ENCODE assay signal across 1 cellular context in genomic region chr22:28589102-28589501, GRCh38.
TF ChIP-seq lines count a peak whose summit lies in the region.

No MANE protein-coding gene starts in this region.

TF ChIP-seq in K562, 482 proteins besides CTCF, POLR2A, EP300 and RAD21 (continued from another document):
- TF ChIP-seq CXXC5 (CRISPR knock-in tag; IDR thresholded peaks at IDR 0.05) (peak; percentile 48; the same call in 1 of the 2 replicates), ZNF583 (CRISPR knock-in tag; IDR thresholded peaks at IDR 0.05) (0 out of 2 replicates have a peak, but pooled peaks have one; percentile 27), CTCFL (IDR thresholded peaks at IDR 0.05; ENCODE audit: borderline replicate concordance, insufficient read depth, low read depth, low read length, poor library complexity, severe bottlenecking) (no peak), ZNF766 (CRISPR knock-in tag; conservative IDR thresholded peaks at IDR 0.05) (peak; percentile 63), ZNF518B (CRISPR knock-in tag; IDR thresholded peaks at IDR 0.05) (no peak), SUPT5H (IDR thresholded peaks at IDR 0.05) (no peak), MECOM (CRISPR knock-in tag; IDR thresholded peaks at IDR 0.05) (peak; percentile 76), FOXK1 (CRISPR knock-in tag; IDR thresholded peaks at IDR 0.05; ENCODE audit: borderline replicate concordance) (no peak), HSF4 (CRISPR knock-in tag; IDR thresholded peaks at IDR 0.05; ENCODE audit: borderline replicate concordance) (0 out of 2 replicates have a peak, but pooled peaks have one; percentile 26), ARHGAP35 (IDR thresholded peaks at IDR 0.05; ENCODE audit: partially characterized antibody) (no peak), PTTG1 (tag; IDR thresholded peaks at IDR 0.05; ENCODE audit: low read depth) (peak; percentile 87), ZNF668 (CRISPR knock-in tag; IDR thresholded peaks at IDR 0.05) (peak; percentile 57; the same call in 1 of the 2 replicates), ZNF592 (IDR thresholded peaks at IDR 0.05) (peak; percentile 95), ILK (tag; IDR thresholded peaks at IDR 0.05; ENCODE audit: borderline replicate concordance, low read depth) (peak; percentile 67; the same call in 1 of the 2 replicates), ZNF584 (CRISPR knock-in tag; IDR thresholded peaks at IDR 0.05; ENCODE audit: low read depth) (peak; percentile 67; the same call in 1 of the 2 replicates), BACH1 (tag; IDR thresholded peaks at IDR 0.05) (0 out of 2 replicates have a peak, but pooled peaks have one; percentile 32), NR2C1 (IDR thresholded peaks at IDR 0.05) (no peak), NR2C1 (tag; IDR thresholded peaks at IDR 0.05) (peak; percentile 78)
- TF ChIP-seq, protein P1, sequence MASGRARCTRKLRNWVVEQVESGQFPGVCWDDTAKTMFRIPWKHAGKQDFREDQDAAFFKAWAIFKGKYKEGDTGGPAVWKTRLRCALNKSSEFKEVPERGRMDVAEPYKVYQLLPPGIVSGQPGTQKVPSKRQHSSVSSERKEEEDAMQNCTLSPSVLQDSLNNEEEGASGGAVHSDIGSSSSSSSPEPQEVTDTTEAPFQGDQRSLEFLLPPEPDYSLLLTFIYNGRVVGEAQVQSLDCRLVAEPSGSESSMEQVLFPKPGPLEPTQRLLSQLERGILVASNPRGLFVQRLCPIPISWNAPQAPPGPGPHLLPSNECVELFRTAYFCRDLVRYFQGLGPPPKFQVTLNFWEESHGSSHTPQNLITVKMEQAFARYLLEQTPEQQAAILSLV (tag; IDR thresholded peaks at IDR 0.05) = peak; percentile 28; the same call in 1 of the 2 replicates
TF ChIP-seq in K562: peak in this region for 38.
